Comparison of ENCODE assay signal across 34 cellular contexts in the genomic region with DNA sequence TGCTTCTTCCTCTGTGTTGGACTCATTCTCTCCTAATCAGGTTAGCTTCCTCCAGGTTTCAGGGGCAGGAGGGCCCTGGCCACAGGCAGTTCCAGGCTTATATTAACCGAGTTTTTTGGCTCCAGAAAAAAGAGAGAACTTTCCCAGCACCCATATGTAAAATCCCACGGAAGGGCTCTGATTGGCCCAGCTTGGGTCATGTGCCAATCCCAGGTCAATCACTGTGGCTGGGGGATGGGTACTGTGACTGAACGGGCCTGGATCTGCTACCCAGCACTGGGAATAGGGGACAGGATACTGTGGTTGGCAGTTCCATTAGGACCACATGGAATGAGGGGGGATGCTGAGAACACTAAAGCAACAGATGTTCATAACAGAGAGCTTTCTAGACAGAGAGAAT.
"Had no signal": no experiment of that assay in that cellular context is flagged by ENCODE, and none has a peak within 500 bp of the region (broad histone marks: within the 10 kb centered on the region; RNA-seq: fewer than 3 reads in every experiment).

No MANE protein-coding gene starts in this region.

- H3K27me3 Mint-ChIP-seq: activated naive CD4-positive, alpha-beta T cell treated with anti-CD3 and anti-CD28 coated beads, Interleukin-2, amount 50 U/mL, for 24 hours; activated naive CD8-positive, alpha-beta T cell treated with anti-CD3 and anti-CD28 coated beads, Interleukin-2, amount 50 U/mL, for 24 hours had no signal

- H3K36me3 Mint-ChIP-seq: activated CD4-positive, alpha-beta memory T cell treated with anti-CD3 and anti-CD28 coated beads for 36 hours; activated naive CD4-positive, alpha-beta T cell treated with anti-CD3 and anti-CD28 coated beads, Interleukin-2, amount 50 U/mL, for 24 hours; immature natural killer cell; mesothelial cell of epicardium; naive B cell; stimulated activated effector memory CD8-positive, alpha-beta T cell treated with anti-CD3 and anti-CD28 coated beads, Interleukin-12 subunit alpha, Interleukin-12 subunit beta, amount 100 ng/mL, for 72 hours had no signal

- ATAC-seq: activated naive CD8-positive, alpha-beta T cell treated with anti-CD3 and anti-CD28 coated beads, Interleukin-2, amount 50 U/mL, for 24 hours; activated T-helper 17 cell treated with anti-CD3 and anti-CD28 coated beads, Interleukin-2, amount 50 U/mL, for 72 hours; effector memory CD8-positive, alpha-beta T cell; gastroesophageal sphincter; left colon; pancreas; sciatic nerve; stimulated activated effector memory CD8-positive, alpha-beta T cell treated with anti-CD3 and anti-CD28 coated beads, Interleukin-12 subunit alpha, Interleukin-12 subunit beta, amount 100 ng/mL, for 72 hours; upper lobe of right lung had no signal

- H3K4me1 Mint-ChIP-seq: activated CD4-positive, alpha-beta T cell treated with anti-CD3 and anti-CD28 coated beads, Interleukin-2, amount 10 ng/mL, durations not matched to agents 24 days and 14 days; activated naive CD4-positive, alpha-beta T cell treated with anti-CD3 and anti-CD28 coated beads, Interleukin-2, amount 50 U/mL, for 24 hours; activated naive CD8-positive, alpha-beta T cell treated with anti-CD3 and anti-CD28 coated beads, Interleukin-2, amount 50 U/mL, for 24 hours; activated T-helper 17 cell treated with anti-CD3 and anti-CD28 coated beads, Interleukin-2, amount 50 U/mL, for 72 hours; immature natural killer cell; mesothelial cell of epicardium; naive B cell; stimulated activated effector memory CD8-positive, alpha-beta T cell treated with anti-CD3 and anti-CD28 coated beads, Interleukin-12 subunit alpha, Interleukin-12 subunit beta, amount 100 ng/mL, for 72 hours had no signal

- H3K9me3 Mint-ChIP-seq: activated CD4-positive, alpha-beta memory T cell treated with anti-CD3 and anti-CD28 coated beads for 36 hours; activated CD4-positive, alpha-beta T cell treated with anti-CD3 and anti-CD28 coated beads, Interleukin-2, amount 10 ng/mL, durations not matched to agents 24 days and 14 days; activated naive CD4-positive, alpha-beta T cell treated with anti-CD3 and anti-CD28 coated beads, Interleukin-2, amount 50 U/mL, for 24 hours; activated naive CD8-positive, alpha-beta T cell treated with anti-CD3 and anti-CD28 coated beads, Interleukin-2, amount 50 U/mL, for 24 hours; activated T-helper 17 cell treated with anti-CD3 and anti-CD28 coated beads, Interleukin-2, amount 50 U/mL, for 72 hours; effector memory CD8-positive, alpha-beta T cell; immature natural killer cell; mesothelial cell of epicardium; stimulated activated effector memory CD8-positive, alpha-beta T cell treated with anti-CD3 and anti-CD28 coated beads, Interleukin-12 subunit alpha, Interleukin-12 subunit beta, amount 100 ng/mL, for 72 hours had no signal

- H3K27ac Mint-ChIP-seq: activated CD4-positive, alpha-beta memory T cell treated with anti-CD3 and anti-CD28 coated beads for 36 hours; activated CD4-positive, alpha-beta T cell treated with anti-CD3 and anti-CD28 coated beads, Interleukin-2, amount 10 ng/mL, durations not matched to agents 24 days and 14 days; activated naive CD4-positive, alpha-beta T cell treated with anti-CD3 and anti-CD28 coated beads, Interleukin-2, amount 50 U/mL, for 24 hours; activated naive CD8-positive, alpha-beta T cell treated with anti-CD3 and anti-CD28 coated beads, Interleukin-2, amount 50 U/mL, for 24 hours; activated T-helper 17 cell treated with anti-CD3 and anti-CD28 coated beads, Interleukin-2, amount 50 U/mL, for 72 hours; effector memory CD8-positive, alpha-beta T cell; immature natural killer cell; mesothelial cell of epicardium; stimulated activated effector memory CD8-positive, alpha-beta T cell treated with anti-CD3 and anti-CD28 coated beads, Interleukin-12 subunit alpha, Interleukin-12 subunit beta, amount 100 ng/mL, for 72 hours had no signal

- H3K4me3 Mint-ChIP-seq: activated CD4-positive, alpha-beta memory T cell treated with anti-CD3 and anti-CD28 coated beads for 36 hours; activated CD4-positive, alpha-beta T cell treated with anti-CD3 and anti-CD28 coated beads, Interleukin-2, amount 10 ng/mL, durations not matched to agents 24 days and 14 days; activated naive CD4-positive, alpha-beta T cell treated with anti-CD3 and anti-CD28 coated beads, Interleukin-2, amount 50 U/mL, for 24 hours; activated naive CD8-positive, alpha-beta T cell treated with anti-CD3 and anti-CD28 coated beads, Interleukin-2, amount 50 U/mL, for 24 hours; activated T-helper 17 cell treated with anti-CD3 and anti-CD28 coated beads, Interleukin-2, amount 50 U/mL, for 72 hours; effector memory CD8-positive, alpha-beta T cell; immature natural killer cell; mesothelial cell of epicardium; naive B cell; stimulated activated effector memory CD8-positive, alpha-beta T cell treated with anti-CD3 and anti-CD28 coated beads, Interleukin-12 subunit alpha, Interleukin-12 subunit beta, amount 100 ng/mL, for 72 hours had no signal

- H3K4me3 ChIP-seq: gastroesophageal sphincter, pancreas, prostate gland, stomach, tibial artery, upper lobe of right lung had no signal

- H3K4me1 ChIP-seq: gastroesophageal sphincter, prostate gland, stomach, tibial artery, upper lobe of right lung had no signal

- H3K9me3 ChIP-seq: gastroesophageal sphincter, pancreas, prostate gland, stomach, tibial artery, upper lobe of right lung had no signal

- DNase-seq: activated CD4-positive, alpha-beta memory T cell treated with anti-CD3 and anti-CD28 coated beads for 36 hours; activated CD4-positive, alpha-beta T cell treated with anti-CD3 and anti-CD28 coated beads, Interleukin-2, amount 10 ng/mL, durations not matched to agents 24 days and 14 days; activated CD4-positive, CD25-positive, alpha-beta regulatory T cell treated with anti-CD3 and anti-CD28 coated beads, Interleukin-2, amount 50 U/mL, for 72 hours; activated CD8-positive, alpha-beta memory T cell treated with anti-CD3 and anti-CD28 coated beads, Interleukin-2, amount 50 U/mL, for 4 hours; activated gamma-delta T cell treated with Interleukin-2 at 50 U/mL for 16 hours; activated naive CD8-positive, alpha-beta T cell treated with anti-CD3 and anti-CD28 coated beads, Interleukin-2, amount 50 U/mL, for 24 hours; activated T-cell treated with anti-CD3 and anti-CD28 coated beads, Interleukin-2, amount 50 U/mL, for 1 hour; amygdala; caudate nucleus; cortex of kidney; effector memory CD8-positive, alpha-beta T cell; head of caudate nucleus; hypothalamus; immature natural killer cell; kidney; left colon; mammary epithelial cell; naive B cell; pancreas; retina; small intestine; stimulated activated CD4-positive, alpha-beta T cell treated with anti-CD3 and anti-CD28 coated beads, Interleukin-4, amount 100 ng/mL, for 24 hours; stomach; T-helper 9 cell; tibial artery; upper lobe of right lung had no signal

- H3K36me3 ChIP-seq: gastroesophageal sphincter, pancreas, prostate gland, stomach, tibial artery, upper lobe of right lung had no signal

- H3K27ac ChIP-seq: gastroesophageal sphincter, pancreas, prostate gland, stomach, tibial artery, upper lobe of right lung, VCaP had no signal

- H3K27me3 ChIP-seq: gastroesophageal sphincter, pancreas, stomach, tibial artery, upper lobe of right lung had no signal
